In genomic region chr11:64095286-64095825, GRCh38 we compare ENCODE assay signal across 15 cellular contexts. TPM values are rescaled to one million over a fixed set of nuclear protein-coding genes. Genes with fewer than 3 reads are reported as not detected.
DNase-seq lines count a peak whose midpoint lies in the region; ATAC-seq and TF ChIP-seq lines count a peak whose summit lies in the region.
"Had no signal": no experiment of that assay in that cellular context is flagged by ENCODE, and none has a peak within 500 bp of the region (broad histone marks: within the 10 kb centered on the region; RNA-seq: fewer than 3 reads in every experiment).

No MANE protein-coding gene starts in this region.

- no peak for TF ChIP-seq CTCF in cardiac muscle cell (IDR thresholded peaks at IDR 0.05; ENCODE audit: low read depth, low read length)
- TF ChIP-seq CTCF in neural crest cell (conservative IDR thresholded peaks at IDR 0.05), result no peak
- no peak for TF ChIP-seq CTCF in tibial artery (IDR thresholded peaks at IDR 0.05)

- H3K9me3 Mint-ChIP-seq in dendritic cell treated with granulocyte-macrophage colony-stimulating factor and Interleukin-4, amounts not matched to agents 40 ng/mL and 50 ng/mL, for 4 days, result no peaks in the 10 kb centered on the region
- peaks cover 3% of the 10 kb centered on the region for H3K9me3 Mint-ChIP-seq in neural crest cell
- no peaks in the 10 kb centered on the region for H3K9me3 Mint-ChIP-seq in stimulated activated naive CD8-positive, alpha-beta T cell treated with anti-CD3 and anti-CD28 coated beads, Interleukin-15, amount 100 ng/mL, for 72 hours
- H3K9me3 Mint-ChIP-seq: activated CD4-positive, alpha-beta memory T cell treated with anti-CD3 and anti-CD28 coated beads for 36 hours; activated T-helper 17 cell treated with anti-CD3 and anti-CD28 coated beads, Interleukin-2, amount 50 U/mL, for 72 hours had no signal

- ATAC-seq in left ventricle myocardium superior, result no peak
- no peak for ATAC-seq in stimulated activated naive CD8-positive, alpha-beta T cell treated with anti-CD3 and anti-CD28 coated beads, Interleukin-15, amount 100 ng/mL, for 72 hours
- ATAC-seq in esophagus mucosa, result no peak
- ATAC-seq in HG02642 (IDR thresholded peaks at IDR 0.05; ENCODE audit: poor library complexity, unreplicated experiment), result no peak
- ATAC-seq: activated T-helper 17 cell treated with anti-CD3 and anti-CD28 coated beads, Interleukin-2, amount 50 U/mL, for 72 hours; mucosa of descending colon had no signal

- peak overlapping the region; percentile 14 for H3K27ac Mint-ChIP-seq in dendritic cell treated with granulocyte-macrophage colony-stimulating factor and Interleukin-4, amounts not matched to agents 40 ng/mL and 50 ng/mL, for 4 days
- H3K27ac Mint-ChIP-seq in neural crest cell (ENCODE audit: unreplicated experiment), result peak overlapping the region; percentile 74
- no peak overlapping the region for H3K27ac Mint-ChIP-seq in stimulated activated naive CD8-positive, alpha-beta T cell treated with anti-CD3 and anti-CD28 coated beads, Interleukin-15, amount 100 ng/mL, for 72 hours
- H3K27ac Mint-ChIP-seq: activated CD4-positive, alpha-beta memory T cell treated with anti-CD3 and anti-CD28 coated beads for 36 hours; activated T-helper 17 cell treated with anti-CD3 and anti-CD28 coated beads, Interleukin-2, amount 50 U/mL, for 72 hours had no signal

- no peaks in the 10 kb centered on the region for H3K36me3 Mint-ChIP-seq in dendritic cell treated with granulocyte-macrophage colony-stimulating factor and Interleukin-4, amounts not matched to agents 40 ng/mL and 50 ng/mL, for 4 days (ENCODE audit: low read depth)
- H3K36me3 Mint-ChIP-seq in neural crest cell (ENCODE audit: low read depth), result no peaks in the 10 kb centered on the region
- H3K36me3 Mint-ChIP-seq: activated CD4-positive, alpha-beta memory T cell treated with anti-CD3 and anti-CD28 coated beads for 36 hours had no signal

- H3K36me3 ChIP-seq in cardiac muscle cell, result no peaks in the 10 kb centered on the region
- no peaks in the 10 kb centered on the region for H3K36me3 ChIP-seq in tibial artery

- H3K27me3 Mint-ChIP-seq in dendritic cell treated with granulocyte-macrophage colony-stimulating factor and Interleukin-4, amounts not matched to agents 40 ng/mL and 50 ng/mL, for 4 days, result peaks cover 21% of the 10 kb centered on the region
- H3K27me3 Mint-ChIP-seq in neural crest cell (ENCODE audit: low read depth), result peaks cover 5% of the 10 kb centered on the region
- H3K27me3 Mint-ChIP-seq in stimulated activated naive CD8-positive, alpha-beta T cell treated with anti-CD3 and anti-CD28 coated beads, Interleukin-15, amount 100 ng/mL, for 72 hours, result no peaks in the 10 kb centered on the region
- H3K27me3 Mint-ChIP-seq: activated CD4-positive, alpha-beta memory T cell treated with anti-CD3 and anti-CD28 coated beads for 36 hours; activated T-helper 17 cell treated with anti-CD3 and anti-CD28 coated beads, Interleukin-2, amount 50 U/mL, for 72 hours had no signal

- H3K4me3 ChIP-seq in cardiac muscle cell (no peak overlapping the region), tibial artery (no peak overlapping the region)
- H3K4me3 ChIP-seq: mucosa of descending colon had no signal

- intact Hi-C loops in left ventricle myocardium superior (cut with micrococcal nuclease) (no loop called here), tibial artery (cut with DNase I; ENCODE audit: low total_unique reads) (no loop called here)
- intact Hi-C loops in dendritic cell treated with granulocyte-macrophage colony-stimulating factor and Interleukin-4, amounts not matched to agents 40 ng/mL and 50 ng/mL, for 4 days (cut with micrococcal nuclease), result no loop called here

- DNase-seq in cardiac muscle cell (ENCODE audit: low read depth in 1 of 2, low spot score in 1 of 2) (no peak), left ventricle myocardium superior (no peak), neural crest cell (ENCODE audit: low read depth, low spot score) (no peak), tibial artery (no peak)
- no peak for DNase-seq in stimulated activated naive CD8-positive, alpha-beta T cell treated with anti-CD3 and anti-CD28 coated beads, Interleukin-15, amount 100 ng/mL, for 72 hours
- DNase-seq: activated CD4-positive, alpha-beta memory T cell treated with anti-CD3 and anti-CD28 coated beads for 36 hours; effector CD4-positive, alpha-beta T cell; mucosa of descending colon; retina; stimulated activated CD4-positive, alpha-beta T cell treated with anti-CD3 and anti-CD28 coated beads, Interleukin-1b, Interleukin-23, amount 100 ng/mL, for 48 hours; T1000 had no signal

- no peaks in the 10 kb centered on the region for H3K9me3 ChIP-seq in cardiac muscle cell (ENCODE audit: low read depth)
- H3K9me3 ChIP-seq in tibial artery, result no peaks in the 10 kb centered on the region
- H3K9me3 ChIP-seq: mucosa of descending colon had no signal

- peak overlapping the region; percentile 61 for H3K27ac ChIP-seq in cardiac muscle cell
- H3K27ac ChIP-seq in tibial artery, result no peak overlapping the region

- peaks cover 50% of the 10 kb centered on the region for H3K4me1 Mint-ChIP-seq in dendritic cell treated with granulocyte-macrophage colony-stimulating factor and Interleukin-4, amounts not matched to agents 40 ng/mL and 50 ng/mL, for 4 days (ENCODE audit: low read depth)
- peaks cover 76% of the 10 kb centered on the region for H3K4me1 Mint-ChIP-seq in neural crest cell
- peaks cover 16% of the 10 kb centered on the region for H3K4me1 Mint-ChIP-seq in stimulated activated naive CD8-positive, alpha-beta T cell treated with anti-CD3 and anti-CD28 coated beads, Interleukin-15, amount 100 ng/mL, for 72 hours
- H3K4me1 Mint-ChIP-seq: activated T-helper 17 cell treated with anti-CD3 and anti-CD28 coated beads, Interleukin-2, amount 50 U/mL, for 72 hours had no signal

- H3K27me3 ChIP-seq in cardiac muscle cell, result no peaks in the 10 kb centered on the region
- H3K27me3 ChIP-seq in tibial artery, result no peaks in the 10 kb centered on the region

- no peak overlapping the region for H3K4me3 Mint-ChIP-seq in dendritic cell treated with granulocyte-macrophage colony-stimulating factor and Interleukin-4, amounts not matched to agents 40 ng/mL and 50 ng/mL, for 4 days
- peak overlapping the region; percentile 13 for H3K4me3 Mint-ChIP-seq in neural crest cell
- H3K4me3 Mint-ChIP-seq in stimulated activated naive CD8-positive, alpha-beta T cell treated with anti-CD3 and anti-CD28 coated beads, Interleukin-15, amount 100 ng/mL, for 72 hours, result no peak overlapping the region
- H3K4me3 Mint-ChIP-seq: activated CD4-positive, alpha-beta memory T cell treated with anti-CD3 and anti-CD28 coated beads for 36 hours; activated T-helper 17 cell treated with anti-CD3 and anti-CD28 coated beads, Interleukin-2, amount 50 U/mL, for 72 hours had no signal

- H3K4me1 ChIP-seq in cardiac muscle cell (ENCODE audit: low read depth) (peaks cover 18% of the 10 kb centered on the region), tibial artery (no peaks in the 10 kb centered on the region)

RNA-seq across cellular contexts. Expression of gene FLRT1, which starts 59.6 kb away (rescaled TPM):
- 0.53 and 0.69 TPM in 2 replicates for total RNA-seq in cardiac muscle cell
- polyA plus RNA-seq in cardiac muscle cell, result 0.92 and 2.9 TPM in 2 replicates
- 0.45 TPM for total RNA-seq in left ventricle myocardium superior
- total RNA-seq in neural crest cell, result 2.4 and 3.0 TPM in 2 replicates
- total RNA-seq in esophagus mucosa, result not detected
- total RNA-seq: activated T-helper 17 cell treated with anti-CD3 and anti-CD28 coated beads, Interleukin-2, amount 50 U/mL, for 72 hours had no signal

Comparison
In these comparisons a context has a peak if more than half of its experiments do, and no peak if none do; other contexts are left out.
1. H3K27ac Mint-ChIP-seq: peak in dendritic cell treated with granulocyte-macrophage colony-stimulating factor and Interleukin-4, amounts not matched to agents 40 ng/mL and 50 ng/mL, for 4 days (single experiment) and neural crest cell (single experiment); none in stimulated activated naive CD8-positive, alpha-beta T cell treated with anti-CD3 and anti-CD28 coated beads, Interleukin-15, amount 100 ng/mL, for 72 hours (0 of 2).